Comparison of ENCODE assay signal across 27 cellular contexts in genomic region chr14:100361626-100362025, GRCh38. TPM values are rescaled to one million over a fixed set of nuclear protein-coding genes. Genes with fewer than 3 reads are reported as not detected.
"Had no signal": no experiment of that assay in that cellular context is flagged by ENCODE, and none has a peak within 500 bp of the region (broad histone marks: within the 10 kb centered on the region; RNA-seq: fewer than 3 reads in every experiment).

No MANE protein-coding gene starts in this region.

- DNase-seq: activated CD4-positive, alpha-beta T cell treated with anti-CD3 and anti-CD28 coated beads for 1 hour; activated CD4-positive, alpha-beta T cell treated with anti-CD3 and anti-CD28 coated beads, Interleukin-2, amount 50 U/mL, for 1 hour; activated CD8-positive, alpha-beta T cell treated with anti-CD3 and anti-CD28 coated beads, Interleukin-2, amount 10 ng/mL, durations not matched to agents 7 days and 5 days; activated naive CD4-positive, alpha-beta T cell treated with anti-CD3 and anti-CD28 coated beads for 36 hours; activated naive CD8-positive, alpha-beta T cell treated with anti-CD3 and anti-CD28 coated beads, Interleukin-2, amount 10 ng/mL, durations not matched to agents 7 days and 5 days; activated T-cell treated with anti-CD3 and anti-CD28 coated beads, Interleukin-2, amount 50 U/mL, for 1 hour; amniotic stem cell; effector memory CD4-positive, alpha-beta T cell; esophagus squamous epithelium; gastrocnemius medialis; head of caudate nucleus; islet precursor cell; left colon; lower lobe of right lung; naive thymus-derived CD4-positive, alpha-beta T cell; posterior cingulate gyrus; stimulated activated CD4-positive, alpha-beta T cell treated with anti-CD3 and anti-CD28 coated beads, Interleukin-4, amount 100 ng/mL, for 24 hours; stimulated activated naive CD4-positive, alpha-beta T cell treated with Interleukin-2 at 50 U/mL for 16 hours; T-cell had no signal

- H3K27ac ChIP-seq: breast epithelium, lower lobe of right lung had no signal

- H3K27me3 ChIP-seq: breast epithelium, esophagus squamous epithelium, gastrocnemius medialis had no signal

- H3K36me3 ChIP-seq: breast epithelium had no signal

- ATAC-seq: activated CD8-positive, alpha-beta T cell treated with anti-CD3 and anti-CD28 coated beads, Interleukin-2, amount 10 ng/mL, durations not matched to agents 7 days and 5 days; gastrocnemius medialis; left colon; lower lobe of right lung; naive thymus-derived CD4-positive, alpha-beta T cell; T-cell had no signal

- H3K4me3 Mint-ChIP-seq: activated CD8-positive, alpha-beta T cell treated with anti-CD3 and anti-CD28 coated beads, Interleukin-2, amount 10 ng/mL, durations not matched to agents 7 days and 5 days; activated naive CD4-positive, alpha-beta T cell treated with anti-CD3 and anti-CD28 coated beads for 36 hours; activated naive CD8-positive, alpha-beta T cell treated with anti-CD3 and anti-CD28 coated beads, Interleukin-2, amount 10 ng/mL, durations not matched to agents 7 days and 5 days; central memory CD8-positive, alpha-beta T cell; naive thymus-derived CD4-positive, alpha-beta T cell; neural crest cell; T-cell; T-helper 2 cell treated with Interferon-gamma antibody and Interleukin-4, amounts not matched to agents 5 μg/mL and 100 μg/mL, for 36 hours had no signal

- H3K4me3 ChIP-seq: breast epithelium, esophagus squamous epithelium, gastrocnemius medialis, lower lobe of right lung had no signal

- H3K9me3 ChIP-seq: breast epithelium, esophagus squamous epithelium, gastrocnemius medialis, lower lobe of right lung had no signal

- H3K4me1 ChIP-seq: breast epithelium had no signal

- FAIRE-seq: colon had no signal

- H3K9me3 Mint-ChIP-seq: activated naive CD4-positive, alpha-beta T cell treated with anti-CD3 and anti-CD28 coated beads for 36 hours; activated naive CD8-positive, alpha-beta T cell treated with anti-CD3 and anti-CD28 coated beads, Interleukin-2, amount 10 ng/mL, durations not matched to agents 7 days and 5 days; central memory CD8-positive, alpha-beta T cell; naive thymus-derived CD4-positive, alpha-beta T cell; T-cell; T-helper 2 cell treated with Interferon-gamma antibody and Interleukin-4, amounts not matched to agents 5 μg/mL and 100 μg/mL, for 36 hours had no signal

- H3K27me3 Mint-ChIP-seq: activated naive CD8-positive, alpha-beta T cell treated with anti-CD3 and anti-CD28 coated beads, Interleukin-2, amount 10 ng/mL, durations not matched to agents 7 days and 5 days; central memory CD8-positive, alpha-beta T cell; naive thymus-derived CD4-positive, alpha-beta T cell; T-cell had no signal

- H3K4me1 Mint-ChIP-seq: neural crest cell, T-cell had no signal

- H3K27ac Mint-ChIP-seq: activated CD8-positive, alpha-beta T cell treated with anti-CD3 and anti-CD28 coated beads, Interleukin-2, amount 10 ng/mL, durations not matched to agents 7 days and 5 days; activated naive CD4-positive, alpha-beta T cell treated with anti-CD3 and anti-CD28 coated beads for 36 hours; naive thymus-derived CD4-positive, alpha-beta T cell; T-cell; T-helper 2 cell treated with Interferon-gamma antibody and Interleukin-4, amounts not matched to agents 5 μg/mL and 100 μg/mL, for 36 hours had no signal

RNA-seq across cellular contexts. Expression of gene SLC25A47, which starts 38.5 kb away (rescaled TPM):
- total RNA-seq: activated CD8-positive, alpha-beta T cell treated with anti-CD3 and anti-CD28 coated beads, Interleukin-2, amount 10 ng/mL, durations not matched to agents 7 days and 5 days; activated naive CD4-positive, alpha-beta T cell treated with anti-CD3 and anti-CD28 coated beads for 36 hours; activated naive CD8-positive, alpha-beta T cell treated with anti-CD3 and anti-CD28 coated beads, Interleukin-2, amount 10 ng/mL, durations not matched to agents 7 days and 5 days; dermis microvascular lymphatic vessel endothelial cell; esophagus squamous epithelium; lower lobe of right lung; mesenteric fat pad; naive thymus-derived CD4-positive, alpha-beta T cell; neural crest cell; urinary bladder had no signal
- polyA plus RNA-seq: naive thymus-derived CD4-positive, alpha-beta T cell had no signal
